Comparison of ENCODE assay signal across 21 cellular contexts in genomic region chr2:208296610-208297009, GRCh38.
"Had no signal": no experiment of that assay in that cellular context is flagged by ENCODE, and none has a peak within 500 bp of the region (broad histone marks: within the 10 kb centered on the region; RNA-seq: fewer than 3 reads in every experiment).

No MANE protein-coding gene starts in this region.

- H3K27ac Mint-ChIP-seq: mesothelial cell of epicardium, nephron had no signal

- FAIRE-seq: endometrium had no signal

- DNase-seq: effector memory CD4-positive, alpha-beta T cell; gastrocnemius medialis; heart right ventricle; hypothalamus; kidney glomerular epithelial cell; retina; right lobe of liver; stimulated activated CD4-positive, alpha-beta T cell treated with anti-CD3 and anti-CD28 coated beads, Interleukin-4, amount 100 ng/mL, for 1 hour; stimulated activated CD8-positive, alpha-beta memory T cell treated with anti-CD3 and anti-CD28 coated beads, Interleukin-4, amount 100 ng/mL, for 48 hours; stimulated activated naive CD4-positive, alpha-beta T cell; stomach; substantia nigra; transverse colon had no signal

- H3K27me3 ChIP-seq: esophagus muscularis mucosa, gastrocnemius medialis, heart right ventricle, right lobe of liver, stomach, transverse colon had no signal

- H3K27ac ChIP-seq: epithelial cell of prostate, esophagus muscularis mucosa, gastrocnemius medialis, heart right ventricle, parathyroid adenoma, prostate gland, right lobe of liver, stomach, thoracic aorta, transverse colon had no signal

- H3K4me1 Mint-ChIP-seq: mesothelial cell of epicardium, nephron had no signal

- H3K4me3 ChIP-seq: esophagus muscularis mucosa, gastrocnemius medialis, heart right ventricle, prostate gland, right lobe of liver, stomach, thoracic aorta, transverse colon had no signal

- H3K36me3 ChIP-seq: prostate gland had no signal

- H3K4me1 ChIP-seq: gastrocnemius medialis, parathyroid adenoma, prostate gland, right lobe of liver had no signal

- H3K9me3 ChIP-seq: esophagus muscularis mucosa, gastrocnemius medialis, prostate gland, right lobe of liver, stomach, thoracic aorta, transverse colon had no signal

- ATAC-seq: gastrocnemius medialis, heart right ventricle, right lobe of liver had no signal

- H3K4me3 Mint-ChIP-seq: mesothelial cell of epicardium, nephron had no signal
